ENCODE assay signal across 24 cellular contexts in genomic region chr15:38721549-38721948, GRCh38.
"Had no signal": no experiment of that assay in that cellular context is flagged by ENCODE, and none has a peak within 500 bp of the region (broad histone marks: within the 10 kb centered on the region; RNA-seq: fewer than 3 reads in every experiment).

No MANE protein-coding gene starts in this region.

- H3K27me3 Mint-ChIP-seq: activated CD8-positive, alpha-beta memory T cell treated with anti-CD3 and anti-CD28 coated beads, Interleukin-2, amount 10 ng/mL, durations not matched to agents 7 days and 5 days; activated T-helper 17 cell treated with anti-CD3 and anti-CD28 coated beads, Interleukin-2, amount 50 U/mL, for 72 hours; dendritic cell treated with granulocyte-macrophage colony-stimulating factor and Interleukin-4, amounts not matched to agents 40 ng/mL and 50 ng/mL, for 4 days had no signal

- H3K9me3 ChIP-seq: ascending aorta, lower lobe of right lung, sigmoid colon, thyroid gland had no signal

- H3K36me3 Mint-ChIP-seq: activated CD8-positive, alpha-beta memory T cell treated with anti-CD3 and anti-CD28 coated beads, Interleukin-2, amount 10 ng/mL, durations not matched to agents 7 days and 5 days; activated naive CD8-positive, alpha-beta T cell treated with anti-CD3 and anti-CD28 coated beads, Interleukin-2, amount 10 ng/mL, durations not matched to agents 7 days and 5 days; mesothelial cell of epicardium had no signal

- H3K27me3 ChIP-seq: ascending aorta, sigmoid colon, thyroid gland had no signal

- H3K27ac Mint-ChIP-seq: activated CD4-positive, alpha-beta memory T cell treated with anti-CD3 and anti-CD28 coated beads, Interleukin-2, amount 10 ng/mL, durations not matched to agents 7 days and 5 days; activated CD8-positive, alpha-beta memory T cell treated with anti-CD3 and anti-CD28 coated beads, Interleukin-2, amount 10 ng/mL, durations not matched to agents 7 days and 5 days; activated naive CD8-positive, alpha-beta T cell treated with anti-CD3 and anti-CD28 coated beads, Interleukin-2, amount 10 ng/mL, durations not matched to agents 7 days and 5 days; activated T-helper 17 cell treated with anti-CD3 and anti-CD28 coated beads, Interleukin-2, amount 50 U/mL, for 72 hours; dendritic cell treated with granulocyte-macrophage colony-stimulating factor and Interleukin-4, amounts not matched to agents 40 ng/mL and 50 ng/mL, for 4 days; mesothelial cell of epicardium; nephron had no signal

- H3K36me3 ChIP-seq: ascending aorta, lower lobe of right lung, sigmoid colon, thyroid gland had no signal

- H3K4me1 Mint-ChIP-seq: activated CD4-positive, alpha-beta memory T cell treated with anti-CD3 and anti-CD28 coated beads, Interleukin-2, amount 10 ng/mL, durations not matched to agents 7 days and 5 days; activated CD8-positive, alpha-beta memory T cell treated with anti-CD3 and anti-CD28 coated beads, Interleukin-2, amount 10 ng/mL, durations not matched to agents 7 days and 5 days; activated naive CD8-positive, alpha-beta T cell treated with anti-CD3 and anti-CD28 coated beads, Interleukin-2, amount 10 ng/mL, durations not matched to agents 7 days and 5 days; activated T-helper 17 cell treated with anti-CD3 and anti-CD28 coated beads, Interleukin-2, amount 50 U/mL, for 72 hours; mesothelial cell of epicardium; nephron had no signal

- H3K4me3 ChIP-seq: ascending aorta, lower lobe of right lung, sigmoid colon, thyroid gland had no signal

- H3K9me3 Mint-ChIP-seq: activated CD4-positive, alpha-beta memory T cell treated with anti-CD3 and anti-CD28 coated beads, Interleukin-2, amount 10 ng/mL, durations not matched to agents 7 days and 5 days; activated naive CD8-positive, alpha-beta T cell treated with anti-CD3 and anti-CD28 coated beads, Interleukin-2, amount 10 ng/mL, durations not matched to agents 7 days and 5 days; activated T-helper 17 cell treated with anti-CD3 and anti-CD28 coated beads, Interleukin-2, amount 50 U/mL, for 72 hours; dendritic cell treated with granulocyte-macrophage colony-stimulating factor and Interleukin-4, amounts not matched to agents 40 ng/mL and 50 ng/mL, for 4 days; mesothelial cell of epicardium; nephron had no signal

- H3K4me3 Mint-ChIP-seq: activated CD4-positive, alpha-beta memory T cell treated with anti-CD3 and anti-CD28 coated beads, Interleukin-2, amount 10 ng/mL, durations not matched to agents 7 days and 5 days; activated CD8-positive, alpha-beta memory T cell treated with anti-CD3 and anti-CD28 coated beads, Interleukin-2, amount 10 ng/mL, durations not matched to agents 7 days and 5 days; activated naive CD8-positive, alpha-beta T cell treated with anti-CD3 and anti-CD28 coated beads, Interleukin-2, amount 10 ng/mL, durations not matched to agents 7 days and 5 days; activated T-helper 17 cell treated with anti-CD3 and anti-CD28 coated beads, Interleukin-2, amount 50 U/mL, for 72 hours; dendritic cell treated with granulocyte-macrophage colony-stimulating factor and Interleukin-4, amounts not matched to agents 40 ng/mL and 50 ng/mL, for 4 days; mesothelial cell of epicardium; nephron had no signal

- H3K4me1 ChIP-seq: ascending aorta, lower lobe of right lung, thyroid gland had no signal

- DNase-seq: activated CD4-positive, alpha-beta memory T cell treated with anti-CD3 and anti-CD28 coated beads, Interleukin-2, amount 10 ng/mL, durations not matched to agents 7 days and 5 days; activated CD8-positive, alpha-beta memory T cell treated with anti-CD3 and anti-CD28 coated beads, Interleukin-2, amount 10 ng/mL, durations not matched to agents 7 days and 5 days; activated naive CD4-positive, alpha-beta T cell; activated naive CD8-positive, alpha-beta T cell treated with anti-CD3 and anti-CD28 coated beads, Interleukin-2, amount 10 ng/mL, durations not matched to agents 7 days and 5 days; activated T-cell treated with anti-CD3 and anti-CD28 coated beads, Interleukin-2, amount 50 U/mL, for 1 hour; cerebellar nuclear complex; effector CD8-positive, alpha-beta T cell; hypothalamus; islet precursor cell; left colon; lower lobe of right lung; posterior cingulate gyrus; sigmoid colon; stimulated activated CD4-positive, alpha-beta T cell treated with anti-CD3 and anti-CD28 coated beads, Interleukin-12 subunit alpha, Interleukin-12 subunit beta, amount 100 ng/mL, for 4 hours; stimulated activated CD4-positive, alpha-beta T cell treated with anti-CD3 and anti-CD28 coated beads, Interleukin-1b, Interleukin-23, amount 100 ng/mL, for 48 hours; stimulated activated CD8-positive, alpha-beta memory T cell treated with anti-CD3 and anti-CD28 coated beads, Interleukin-4, amount 100 ng/mL, for 48 hours; stimulated activated naive CD4-positive, alpha-beta T cell; thyroid gland had no signal

- H3K27ac ChIP-seq: ascending aorta, lower lobe of right lung, sigmoid colon, thyroid gland had no signal

- ATAC-seq: activated CD8-positive, alpha-beta memory T cell treated with anti-CD3 and anti-CD28 coated beads, Interleukin-2, amount 10 ng/mL, durations not matched to agents 7 days and 5 days; activated T-helper 17 cell treated with anti-CD3 and anti-CD28 coated beads, Interleukin-2, amount 50 U/mL, for 72 hours; esophagus mucosa; left colon; lower lobe of right lung had no signal
